ENCODE assay signal across 8 cellular contexts in genomic region chr2:64989982-64990614, GRCh38. TPM values are rescaled to one million over a fixed set of nuclear protein-coding genes. Genes with fewer than 3 reads are reported as not detected.
A peak's percentile ranks its signal among the peaks of the same experiment; 100 is the strongest.
DNase-seq lines count a peak whose midpoint lies in the region; ATAC-seq, FAIRE-seq and TF ChIP-seq lines count a peak whose summit lies in the region.

No MANE protein-coding gene starts in this region.

- peaks cover 7% of the 10 kb centered on the region for H3K36me3 Mint-ChIP-seq in dendritic cell treated with granulocyte-macrophage colony-stimulating factor and Interleukin-4, amounts not matched to agents 40 ng/mL and 50 ng/mL, for 4 days (ENCODE audit: low read depth)
- H3K36me3 Mint-ChIP-seq in natural killer cell treated with Interleukin-12 subunit alpha and Interleukin-12 subunit beta and Interleukin-15 and Interleukin-18, amount 100 ng/mL, for 72 hours: no peaks in the 10 kb centered on the region

- H3K27me3 Mint-ChIP-seq in dendritic cell treated with granulocyte-macrophage colony-stimulating factor and Interleukin-4, amounts not matched to agents 40 ng/mL and 50 ng/mL, for 4 days: peaks cover 4% of the 10 kb centered on the region
- H3K27me3 Mint-ChIP-seq in natural killer cell treated with Interleukin-12 subunit alpha and Interleukin-12 subunit beta and Interleukin-15 and Interleukin-18, amount 100 ng/mL, for 72 hours: no peaks in the 10 kb centered on the region

- peak overlapping the region; percentile 84 for H3K4me3 Mint-ChIP-seq in dendritic cell treated with granulocyte-macrophage colony-stimulating factor and Interleukin-4, amounts not matched to agents 40 ng/mL and 50 ng/mL, for 4 days
- peak overlapping the region; percentile 93 for H3K4me3 Mint-ChIP-seq in natural killer cell treated with Interleukin-12 subunit alpha and Interleukin-12 subunit beta and Interleukin-15 and Interleukin-18, amount 100 ng/mL, for 72 hours

- ATAC-seq in natural killer cell treated with Interleukin-12 subunit alpha and Interleukin-12 subunit beta and Interleukin-15 and Interleukin-18, amount 100 ng/mL, for 72 hours: no peak
- no peak for ATAC-seq in HG02884 (IDR thresholded peaks at IDR 0.05; ENCODE audit: unreplicated experiment)

- H3K27me3 ChIP-seq in NT2/D1 (ENCODE audit: insufficient read depth, insufficient read length): peaks cover 28% of the 10 kb centered on the region

- intact Hi-C loops in dendritic cell treated with granulocyte-macrophage colony-stimulating factor and Interleukin-4, amounts not matched to agents 40 ng/mL and 50 ng/mL, for 4 days (cut with micrococcal nuclease): loop anchor here (2.0 to 5.0 kb wide), 3 partner anchors 29 to 1148 kb away; partner anchors contain the start of gene UGP2

- peaks cover 62% of the 10 kb centered on the region for H3K4me1 Mint-ChIP-seq in dendritic cell treated with granulocyte-macrophage colony-stimulating factor and Interleukin-4, amounts not matched to agents 40 ng/mL and 50 ng/mL, for 4 days (ENCODE audit: low read depth)
- peaks cover 50 to 68% of the 10 kb centered on the region in 2 donors for H3K4me1 Mint-ChIP-seq in natural killer cell treated with Interleukin-12 subunit alpha and Interleukin-12 subunit beta and Interleukin-15 and Interleukin-18, amount 100 ng/mL, for 72 hours (ENCODE audit: low read depth in 2 of 2)

- no peaks in the 10 kb centered on the region for H3K4me1 ChIP-seq in ES-I3 (ENCODE audit: insufficient read depth, low read length)
- H3K4me1 ChIP-seq in NT2/D1 (ENCODE audit: insufficient read depth, insufficient read length): peaks cover 3% of the 10 kb centered on the region

- H3K27ac Mint-ChIP-seq in dendritic cell treated with granulocyte-macrophage colony-stimulating factor and Interleukin-4, amounts not matched to agents 40 ng/mL and 50 ng/mL, for 4 days: peak overlapping the region; percentile 75
- H3K27ac Mint-ChIP-seq in natural killer cell treated with Interleukin-12 subunit alpha and Interleukin-12 subunit beta and Interleukin-15 and Interleukin-18, amount 100 ng/mL, for 72 hours: peak overlapping the region; percentile 66 to 75

- H3K4me3 ChIP-seq in NT2/D1 (ENCODE audit: insufficient read length, low read depth): peak overlapping the region; percentile 48

- H3K36me3 ChIP-seq in ES-I3 (ENCODE audit: insufficient read depth, low read length) (no peaks in the 10 kb centered on the region), NT2/D1 (ENCODE audit: insufficient read depth, insufficient read length, low read length) (no peaks in the 10 kb centered on the region)

- DNase-seq in NT2/D1 (ENCODE audit: low read depth, low spot score): no peak
- no peak for DNase-seq in natural killer cell treated with Interleukin-12 subunit alpha and Interleukin-12 subunit beta and Interleukin-15 and Interleukin-18, amount 100 ng/mL, for 72 hours (ENCODE audit: low spot score)
- DNase-seq in D341Med (ENCODE audit: low spot score): no peak
- no peak for DNase-seq in frontal cortex (ENCODE audit: low spot score in 2 of 2)

- H3K9ac ChIP-seq in ES-I3 (ENCODE audit: low read depth, low read length) (peak overlapping the region; percentile 70; the same call in 1 of the 2 replicates), NT2/D1 (ENCODE audit: insufficient read length, low read depth) (peak overlapping the region; percentile 65)

- no peaks in the 10 kb centered on the region for H3K9me3 Mint-ChIP-seq in dendritic cell treated with granulocyte-macrophage colony-stimulating factor and Interleukin-4, amounts not matched to agents 40 ng/mL and 50 ng/mL, for 4 days
- H3K9me3 Mint-ChIP-seq in natural killer cell treated with Interleukin-12 subunit alpha and Interleukin-12 subunit beta and Interleukin-15 and Interleukin-18, amount 100 ng/mL, for 72 hours: no peaks in the 10 kb centered on the region

- H3K9me3 ChIP-seq in ES-I3 (ENCODE audit: control insufficient read depth, insufficient read depth, low read length) (no peaks in the 10 kb centered on the region), NT2/D1 (ENCODE audit: insufficient read depth, low read length) (no peaks in the 10 kb centered on the region)

- no peak for TF ChIP-seq CTCF in 22Rv1 (IDR thresholded peaks at IDR 0.05)

- no peak for FAIRE-seq in frontal cortex (lab: Jason Lieb, UNC)

- peak overlapping the region; percentile 96 for H3K27ac ChIP-seq in 22Rv1

RNA-seq across cellular contexts. Expression of gene SLC1A4, which starts 0.9 kb away (rescaled TPM):
- 10 to 100 TPM; 34.5 to 34.7 TPM for total RNA-seq in natural killer cell treated with Interleukin-12 subunit alpha and Interleukin-12 subunit beta and Interleukin-15 and Interleukin-18, amount 100 ng/mL, for 72 hours
- total RNA-seq in frontal cortex: 55.0 TPM
